Comparison of ENCODE assay signal across 8 cellular contexts in the genomic region with DNA sequence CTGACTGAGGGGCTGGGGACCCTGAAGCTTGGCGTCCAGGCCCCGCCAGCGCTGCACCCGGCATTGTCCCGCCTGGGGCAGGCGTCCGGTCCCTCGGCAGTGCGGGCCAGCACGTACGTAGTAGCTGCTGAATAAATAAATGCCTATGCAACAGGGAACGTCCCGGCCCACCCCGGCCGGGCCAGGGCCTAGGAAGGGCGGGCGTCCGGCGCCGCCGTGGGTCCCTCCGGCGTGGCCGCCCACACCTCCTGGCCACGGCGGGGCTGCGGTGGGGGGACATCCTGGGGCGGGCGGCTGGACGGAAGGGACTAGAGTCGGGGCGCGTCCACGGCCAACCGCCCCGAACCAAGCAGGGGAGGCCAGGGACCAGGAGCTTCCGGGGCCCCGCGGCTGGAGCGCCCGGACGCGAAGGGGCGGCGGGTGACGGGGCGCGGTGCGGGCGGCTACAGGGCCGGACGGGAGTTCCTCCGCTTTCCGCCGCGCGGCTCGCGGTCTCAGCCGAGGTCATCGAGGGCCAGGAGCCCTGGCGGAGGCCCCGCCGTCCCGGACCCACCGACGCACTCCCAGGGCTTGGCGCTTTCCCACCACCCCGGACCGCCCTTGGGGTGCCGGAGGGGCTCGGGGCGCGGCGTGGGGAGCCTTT. TPM values are rescaled to one million over a fixed set of nuclear protein-coding genes. Genes with fewer than 3 reads are reported as not detected.
A peak's percentile ranks its signal among the peaks of the same experiment; 100 is the strongest.
DNase-seq lines count a peak whose midpoint lies in the region; ATAC-seq and TF ChIP-seq lines count a peak whose summit lies in the region.

No MANE protein-coding gene starts in this region.

- H3K4me3 ChIP-seq in epithelial cell of esophagus (ENCODE audit: low read length) (peak overlapping the region; percentile 82), transverse colon (peak overlapping the region; percentile 39 to 85 (median 80))

- no peaks in the 10 kb centered on the region for H3K36me3 ChIP-seq in transverse colon

- TF ChIP-seq CTCF in activated CD8-positive, alpha-beta T cell treated with anti-CD3 and anti-CD28 coated beads for 36 hours (IDR thresholded peaks at IDR 0.05) = no peak
- TF ChIP-seq CTCF in epithelial cell of esophagus (IDR thresholded peaks at IDR 0.05; ENCODE audit: insufficient read depth, low read depth, low read length, missing control alignments) (no peak), mesothelial cell of epicardium (IDR thresholded peaks at IDR 0.05; ENCODE audit: unreplicated experiment) (no peak), transverse colon (IDR thresholded peaks at IDR 0.05) (no peak)

- H3K27me3 Mint-ChIP-seq in activated CD8-positive, alpha-beta T cell treated with anti-CD3 and anti-CD28 coated beads for 36 hours = peaks cover 47% of the 10 kb centered on the region
- no peaks in the 10 kb centered on the region for H3K27me3 Mint-ChIP-seq in mesothelial cell of epicardium (ENCODE audit: low read depth)

- peaks cover 6% of the 10 kb centered on the region for H3K4me1 Mint-ChIP-seq in activated CD8-positive, alpha-beta T cell treated with anti-CD3 and anti-CD28 coated beads for 36 hours (ENCODE audit: low read depth)
- H3K4me1 Mint-ChIP-seq in mesothelial cell of epicardium = peaks cover 46% of the 10 kb centered on the region

- POLR2A ChIA-PET in activated CD8-positive, alpha-beta T cell treated with anti-CD3 and anti-CD28 coated beads for 36 hours (lab: Charles Lee) = interaction anchor here (0.8 kb wide), 1 partner anchor 12 kb away, joined by 3 read pairs; no protein-coding TSS in a partner anchor

- in situ Hi-C loops in transverse colon (cut with MboI; ENCODE audit: low pct_ligation_motif_present in 1 of 4, low pct_unique_long_range_greater_than_20kb in 1 of 4, low sequenced_read_pairs in 3 of 4) = no loop called here

- no peak overlapping the region for H3K27ac Mint-ChIP-seq in activated CD8-positive, alpha-beta T cell treated with anti-CD3 and anti-CD28 coated beads for 36 hours
- H3K27ac Mint-ChIP-seq in mesothelial cell of epicardium = peak overlapping the region; percentile 95

- TF ChIP-seq POLR2A in transverse colon (IDR thresholded peaks at IDR 0.05) = no peak

- 1% methylated on average over 28 of the region's 75 CpGs; no CpG with 5 or more reads in 1 of the 2 donors for WGBS in transverse colon (ENCODE audit: low coverage in 1 of 2), 2 donors

- no peaks in the 10 kb centered on the region for H3K9me3 ChIP-seq in transverse colon

- no peak for TF ChIP-seq EP300 in transverse colon (IDR thresholded peaks at IDR 0.05; ENCODE audit: low read depth)

- no peaks in the 10 kb centered on the region for H3K9me3 Mint-ChIP-seq in activated CD8-positive, alpha-beta T cell treated with anti-CD3 and anti-CD28 coated beads for 36 hours
- H3K9me3 Mint-ChIP-seq in mesothelial cell of epicardium = no peaks in the 10 kb centered on the region

- intact Hi-C loops in activated CD8-positive, alpha-beta T cell treated with anti-CD3 and anti-CD28 coated beads for 36 hours (cut with micrococcal nuclease) = no loop called here
- intact Hi-C loops in transverse colon (cut with DNase I; ENCODE audit: low total_unique reads) = loop anchor here (1.0 kb wide), 1 partner anchor 158 kb away; no protein-coding TSS in a partner anchor

- H3K36me3 Mint-ChIP-seq in activated CD8-positive, alpha-beta T cell treated with anti-CD3 and anti-CD28 coated beads for 36 hours (ENCODE audit: low read depth) = no peaks in the 10 kb centered on the region
- no peaks in the 10 kb centered on the region for H3K36me3 Mint-ChIP-seq in mesothelial cell of epicardium

- peaks cover 66% of the 10 kb centered on the region for H3K27me3 ChIP-seq in transverse colon

- peak overlapping the region; percentile 36 for H3K4me3 Mint-ChIP-seq in activated CD8-positive, alpha-beta T cell treated with anti-CD3 and anti-CD28 coated beads for 36 hours
- H3K4me3 Mint-ChIP-seq in mesothelial cell of epicardium = peak overlapping the region; percentile 75

- H3K4me1 ChIP-seq in transverse colon = peaks cover 0 to 37% (median 26%) of the 10 kb centered on the region in 4 donors

- H3K27ac ChIP-seq in transverse colon = peak overlapping the region; percentile 89 to 92 (median 90)

- peak; percentile 42 for ATAC-seq in GM19351 (IDR thresholded peaks at IDR 0.05; ENCODE audit: unreplicated experiment)
- ATAC-seq in HG03175 (IDR thresholded peaks at IDR 0.05; ENCODE audit: unreplicated experiment) = peak; percentile 33
- ATAC-seq in activated CD8-positive, alpha-beta T cell treated with anti-CD3 and anti-CD28 coated beads for 36 hours = peak; percentile 41
- no peak for ATAC-seq in GM21717 (IDR thresholded peaks at IDR 0.05; ENCODE audit: unreplicated experiment)
- ATAC-seq in GM18873 (IDR thresholded peaks at IDR 0.05; ENCODE audit: low FRiP score, unreplicated experiment) = no peak

- CTCF ChIA-PET in activated CD8-positive, alpha-beta T cell treated with anti-CD3 and anti-CD28 coated beads for 36 hours (lab: Charles Lee) = interaction anchor here (0.9 to 2.3 kb wide), 5 partner anchors 24 to 164 kb away, joined by 3 to 10 read pairs (median 5); no protein-coding TSS in a partner anchor

- peak; percentile 13 for DNase-seq in activated CD8-positive, alpha-beta T cell treated with anti-CD3 and anti-CD28 coated beads for 36 hours
- DNase-seq in epithelial cell of esophagus (ENCODE audit: low read depth) (peak; percentile 35), mesothelial cell of epicardium (ENCODE audit: low spot score in 2 of 2, unreplicated experiment in 2 of 2) (peak in 1 of 2 experiments; percentile 37), transverse colon (peak; percentile 43)

RNA-seq across cellular contexts. Expression of a gene that starts 0.9 kb away (rescaled TPM):
- 1 to 10 TPM; 1.9 TPM for total RNA-seq in activated CD8-positive, alpha-beta T cell treated with anti-CD3 and anti-CD28 coated beads for 36 hours
- 61.7 to 64.1 TPM (median 62.5 TPM) in 3 replicates for total RNA-seq in mesothelial cell of epicardium
- 10 to 100 TPM in 1 of 4 donors, 1 to 10 TPM in 3; 6.6 to 79.7 (median 9.4) TPM for total RNA-seq in transverse colon

Comparison
In these comparisons a context has a peak if more than half of its experiments do, and no peak if none do; other contexts are left out.
1. ATAC-seq: peak in GM19351 (single experiment), HG03175 (single experiment) and activated CD8-positive, alpha-beta T cell treated with anti-CD3 and anti-CD28 coated beads for 36 hours (single experiment); none in GM21717 (single experiment) and GM18873 (single experiment).